In the genomic region with DNA sequence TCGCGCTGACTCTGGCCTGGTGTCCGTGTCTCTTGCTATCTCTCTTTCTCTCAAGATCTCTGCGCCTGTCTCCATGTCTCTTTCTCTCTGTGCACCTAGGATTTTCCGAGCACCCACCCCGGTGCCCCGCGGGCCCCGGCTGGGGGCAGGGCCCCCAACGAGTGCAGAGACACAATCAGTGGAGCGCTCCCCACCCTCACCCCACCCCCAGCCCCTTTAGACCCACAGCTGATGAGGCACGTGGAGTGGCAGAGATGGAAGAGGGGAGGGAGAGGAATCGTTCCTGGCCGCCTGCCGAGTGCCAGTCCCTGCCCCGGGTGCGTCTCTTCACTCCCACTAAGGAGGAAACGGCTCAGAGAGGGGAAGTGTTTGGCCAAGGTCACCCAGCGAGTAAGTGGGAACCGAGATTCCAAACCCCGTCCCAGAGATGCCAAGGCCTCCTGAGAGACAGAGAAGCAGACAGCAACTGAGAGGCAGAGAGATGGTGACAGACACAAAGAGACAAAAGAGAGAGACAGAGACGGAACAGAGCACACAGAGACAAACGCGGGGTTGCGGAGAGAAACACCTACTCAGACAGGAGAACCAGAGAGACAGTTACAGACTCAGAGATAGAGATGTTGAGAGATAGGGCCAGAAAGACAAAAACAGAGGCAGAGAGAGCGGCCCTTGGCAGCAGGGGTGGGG, we compare ENCODE assay signal across 8 cellular contexts. TPM values are rescaled to one million over a fixed set of nuclear protein-coding genes. Genes with fewer than 3 reads are reported as not detected.
A peak's percentile ranks its signal among the peaks of the same experiment; 100 is the strongest.
DNase-seq lines count a peak whose midpoint lies in the region; ATAC-seq and TF ChIP-seq lines count a peak whose summit lies in the region.

No MANE protein-coding gene starts in this region.

- H3K4me1 ChIP-seq in HAP-1 (peaks cover 7% of the 10 kb centered on the region), neural progenitor cell (no peaks in the 10 kb centered on the region)

- peaks cover 68% of the 10 kb centered on the region for H3K4me1 Mint-ChIP-seq in Calu3 (ENCODE audit: low read depth, unreplicated experiment)
- H3K4me1 Mint-ChIP-seq in activated T-cell treated with anti-CD3 and anti-CD28 coated beads, Interleukin-2, amount 50 U/mL, for 72 hours (ENCODE audit: low read depth), result peaks cover 66% of the 10 kb centered on the region
- peaks cover 16% of the 10 kb centered on the region for H3K4me1 Mint-ChIP-seq in neural progenitor cell

- H3K79me2 ChIP-seq in neural progenitor cell (ENCODE audit: low read depth), result no peaks in the 10 kb centered on the region

- H3K4me3 Mint-ChIP-seq in Calu3 (ENCODE audit: low read depth, unreplicated experiment) (peak overlapping the region; percentile 72), neural progenitor cell (peak overlapping the region; percentile 85)
- H3K4me3 Mint-ChIP-seq in activated T-cell treated with anti-CD3 and anti-CD28 coated beads, Interleukin-2, amount 50 U/mL, for 72 hours, result peak overlapping the region; percentile 82 to 88

- H3K27ac Mint-ChIP-seq in Calu3 (ENCODE audit: unreplicated experiment) (peak overlapping the region; percentile 81), neural progenitor cell (no peak overlapping the region)
- H3K27ac Mint-ChIP-seq in activated T-cell treated with anti-CD3 and anti-CD28 coated beads, Interleukin-2, amount 50 U/mL, for 72 hours, result peak overlapping the region; percentile 83

- H3K9me3 ChIP-seq in HAP-1 (no peaks in the 10 kb centered on the region), neural progenitor cell (ENCODE audit: low read depth) (no peaks in the 10 kb centered on the region)

- in situ Hi-C loops in HAP-1 (cut with MboI; ENCODE audit: low sequenced_read_pairs), result no loop called here

- peak overlapping the region; percentile 34 for H3K4me3 ChIP-seq in HAP-1
- H3K4me3 ChIP-seq in neural progenitor cell, result peak overlapping the region; percentile 46

- H3K36me3 Mint-ChIP-seq in Calu3 (ENCODE audit: insufficient read depth, unreplicated experiment) (peaks cover 70% of the 10 kb centered on the region), neural progenitor cell (no peaks in the 10 kb centered on the region)
- peaks cover 29 to 35% of the 10 kb centered on the region in 2 donors for H3K36me3 Mint-ChIP-seq in activated T-cell treated with anti-CD3 and anti-CD28 coated beads, Interleukin-2, amount 50 U/mL, for 72 hours (ENCODE audit: insufficient read depth in 2 of 2)

- peak overlapping the region; percentile 82 for H3K4me2 ChIP-seq in neural progenitor cell

- H3K9me3 Mint-ChIP-seq in Calu3 (ENCODE audit: low read depth, unreplicated experiment), result no peaks in the 10 kb centered on the region
- no peaks in the 10 kb centered on the region for H3K9me3 Mint-ChIP-seq in activated T-cell treated with anti-CD3 and anti-CD28 coated beads, Interleukin-2, amount 50 U/mL, for 72 hours
- no peaks in the 10 kb centered on the region for H3K9me3 Mint-ChIP-seq in neural progenitor cell

- H3F3A ChIP-seq in neural progenitor cell (ENCODE audit: low read depth), result peaks cover 6% of the 10 kb centered on the region

- H4K20me1 ChIP-seq in neural progenitor cell (ENCODE audit: low read depth), result peaks cover 14% of the 10 kb centered on the region

- CTCF ChIA-PET in Calu3 (lab: Charles Lee), result no interaction called here

- H3K27ac ChIP-seq in neural progenitor cell, result no peak overlapping the region

- BruUV-seq in Calu3 (replicated peaks; lab: Mats Ljungman, UMichigan), result TSS peak; percentile 76

- DNase-seq in Calu3, result peak; percentile 66
- DNase-seq in HAP-1 (ENCODE audit: low spot score in 2 of 2), result peak; percentile 63 to 73
- peak; percentile 20 for DNase-seq in NCI-H526 treated with DMSO at 0.1 percent for 48 hours (lab: John Stamatoyannopoulos, UW)
- peak in 1 of 2 donors; percentile 51 for DNase-seq in activated T-cell treated with anti-CD3 and anti-CD28 coated beads, Interleukin-2, amount 50 U/mL, for 72 hours
- DNase-seq in foreskin melanocyte, result peak; percentile 70
- DNase-seq in neural progenitor cell (ENCODE audit: low spot score), result peak; percentile 17
- DNase-seq in COR-L47 (lab: John Stamatoyannopoulos, UW), result no peak

- intact Hi-C loops in Calu3 (cut with micrococcal nuclease; ENCODE audit: unreplicated experiment), result no loop called here

- H3K27me3 Mint-ChIP-seq in Calu3 (ENCODE audit: unreplicated experiment), result no peaks in the 10 kb centered on the region
- peaks cover 9% of the 10 kb centered on the region for H3K27me3 Mint-ChIP-seq in activated T-cell treated with anti-CD3 and anti-CD28 coated beads, Interleukin-2, amount 50 U/mL, for 72 hours (ENCODE audit: low read depth)
- H3K27me3 Mint-ChIP-seq in neural progenitor cell (ENCODE audit: insufficient read depth, low read depth), result peaks cover 62% of the 10 kb centered on the region

- H3K36me3 ChIP-seq in HAP-1 (replicated peaks) (peaks cover 12% of the 10 kb centered on the region), neural progenitor cell (no peaks in the 10 kb centered on the region)

- ATAC-seq in activated T-cell treated with anti-CD3 and anti-CD28 coated beads, Interleukin-2, amount 50 U/mL, for 72 hours (replicated peaks in 1 of 2), result peak; percentile 51 to 67
- no peak for ATAC-seq in GM21786 (IDR thresholded peaks at IDR 0.05; ENCODE audit: unreplicated experiment)

- no peak overlapping the region for H3K9ac ChIP-seq in neural progenitor cell

- H2AFZ ChIP-seq in neural progenitor cell (replicated peaks), result no peak overlapping the region

- no peak for TF ChIP-seq CTCF in Calu3 (IDR thresholded peaks at IDR 0.05; ENCODE audit: unreplicated experiment)
- TF ChIP-seq CTCF in neural progenitor cell (IDR thresholded peaks at IDR 0.05), result no peak

- no peaks in the 10 kb centered on the region for H3K27me3 ChIP-seq in HAP-1 (ENCODE audit: low read depth)
- H3K27me3 ChIP-seq in neural progenitor cell, result peaks cover 85% of the 10 kb centered on the region

RNA-seq across cellular contexts. Expression of a gene that starts 0.6 kb away (rescaled TPM):
- total RNA-seq in Calu3 (2022) (37.7 and 41.5 TPM in 2 replicates), neural progenitor cell (ENCODE audit: low replicate concordance) (not detected in 2 replicates)
- total RNA-seq in activated T-cell treated with anti-CD3 and anti-CD28 coated beads, Interleukin-2, amount 50 U/mL, for 72 hours, result 100 to 1,000 TPM; 192 to 208 TPM

RNA-seq across cellular contexts. Expression of a gene that starts 29.8 kb away (rescaled TPM):
- total RNA-seq in Calu3 (2022) (54.3 and 63.1 TPM in 2 replicates), neural progenitor cell (ENCODE audit: low replicate concordance) (1.4 and 1.5 TPM in 2 replicates)
- not detected for total RNA-seq in activated T-cell treated with anti-CD3 and anti-CD28 coated beads, Interleukin-2, amount 50 U/mL, for 72 hours

RNA-seq across cellular contexts. Expression of a gene that starts 48.9 kb away (rescaled TPM):
- total RNA-seq in Calu3 (2022) (0.38 TPM in 1 of 2 replicates, not detected in the other), neural progenitor cell (ENCODE audit: low replicate concordance) (not detected in 2 replicates)
- not detected for total RNA-seq in activated T-cell treated with anti-CD3 and anti-CD28 coated beads, Interleukin-2, amount 50 U/mL, for 72 hours

Comparison
In these comparisons a context has a peak if more than half of its experiments do, and no peak if none do; other contexts are left out.
1. RNA of a gene that starts 0.6 kb away (total RNA-seq): 192 to 208 TPM in activated T-cell treated with anti-CD3 and anti-CD28 coated beads, Interleukin-2, amount 50 U/mL, for 72 hours and 37.7 to 41.5 TPM in Calu3; not detected in neural progenitor cell; every median in the first group is over 10 times any median in the second.
2. RNA of a gene that starts 29.8 kb away (total RNA-seq): 54.3 to 63.1 TPM in Calu3; 1.4 to 1.5 TPM in neural progenitor cell and not detected in activated T-cell treated with anti-CD3 and anti-CD28 coated beads, Interleukin-2, amount 50 U/mL, for 72 hours; every median in the first group is over 10 times any median in the second.
3. Peak in every context shown above with its lines, with median percentiles within 50 percentile points of each other: H3K4me3 Mint-ChIP-seq.